1 cellular context compared by ENCODE assay signal in the genomic region with DNA sequence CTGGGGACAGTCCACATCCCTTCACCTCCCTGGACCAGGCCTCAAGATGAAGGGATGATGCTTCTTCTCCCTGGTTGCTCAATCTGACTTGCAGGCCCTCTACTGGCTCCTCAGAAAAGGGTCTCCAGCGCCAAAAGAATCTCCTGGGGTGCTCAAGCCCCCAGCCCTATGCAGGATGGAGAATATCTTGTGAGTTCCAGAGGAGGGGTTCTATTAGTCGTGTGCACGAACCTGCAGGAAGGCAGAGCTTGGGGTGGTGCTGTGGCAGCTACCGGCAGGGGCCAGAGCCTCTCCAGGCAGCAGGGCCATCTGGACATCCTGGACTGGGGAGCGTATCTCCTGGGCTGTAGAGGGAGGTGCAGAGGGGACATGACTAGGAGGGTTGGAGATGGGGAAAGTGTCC.
A peak's percentile ranks its signal among the peaks of the same experiment; 100 is the strongest.
TF ChIP-seq lines count a peak whose summit lies in the region.

No MANE protein-coding gene starts in this region.

TF ChIP-seq in A549, 52 proteins besides CTCF, POLR2A, EP300 and RAD21 (continued from another document):
- TF ChIP-seq, protein P1, sequence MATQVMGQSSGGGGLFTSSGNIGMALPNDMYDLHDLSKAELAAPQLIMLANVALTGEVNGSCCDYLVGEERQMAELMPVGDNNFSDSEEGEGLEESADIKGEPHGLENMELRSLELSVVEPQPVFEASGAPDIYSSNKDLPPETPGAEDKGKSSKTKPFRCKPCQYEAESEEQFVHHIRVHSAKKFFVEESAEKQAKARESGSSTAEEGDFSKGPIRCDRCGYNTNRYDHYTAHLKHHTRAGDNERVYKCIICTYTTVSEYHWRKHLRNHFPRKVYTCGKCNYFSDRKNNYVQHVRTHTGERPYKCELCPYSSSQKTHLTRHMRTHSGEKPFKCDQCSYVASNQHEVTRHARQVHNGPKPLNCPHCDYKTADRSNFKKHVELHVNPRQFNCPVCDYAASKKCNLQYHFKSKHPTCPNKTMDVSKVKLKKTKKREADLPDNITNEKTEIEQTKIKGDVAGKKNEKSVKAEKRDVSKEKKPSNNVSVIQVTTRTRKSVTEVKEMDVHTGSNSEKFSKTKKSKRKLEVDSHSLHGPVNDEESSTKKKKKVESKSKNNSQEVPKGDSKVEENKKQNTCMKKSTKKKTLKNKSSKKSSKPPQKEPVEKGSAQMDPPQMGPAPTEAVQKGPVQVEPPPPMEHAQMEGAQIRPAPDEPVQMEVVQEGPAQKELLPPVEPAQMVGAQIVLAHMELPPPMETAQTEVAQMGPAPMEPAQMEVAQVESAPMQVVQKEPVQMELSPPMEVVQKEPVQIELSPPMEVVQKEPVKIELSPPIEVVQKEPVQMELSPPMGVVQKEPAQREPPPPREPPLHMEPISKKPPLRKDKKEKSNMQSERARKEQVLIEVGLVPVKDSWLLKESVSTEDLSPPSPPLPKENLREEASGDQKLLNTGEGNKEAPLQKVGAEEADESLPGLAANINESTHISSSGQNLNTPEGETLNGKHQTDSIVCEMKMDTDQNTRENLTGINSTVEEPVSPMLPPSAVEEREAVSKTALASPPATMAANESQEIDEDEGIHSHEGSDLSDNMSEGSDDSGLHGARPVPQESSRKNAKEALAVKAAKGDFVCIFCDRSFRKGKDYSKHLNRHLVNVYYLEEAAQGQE (IDR thresholded peaks at IDR 0.05): no peak
- TF ChIP-seq RFX5 (IDR thresholded peaks at IDR 0.05) (no peak), SMC3 (IDR thresholded peaks at IDR 0.05) (peak; percentile 30; the same call in 2 of the 3 replicates), TP53 (CRISPR knock-in tag; IDR thresholded peaks at IDR 0.05) (no peak)
